Comparison of ENCODE assay signal across 8 cellular contexts in the genomic region with DNA sequence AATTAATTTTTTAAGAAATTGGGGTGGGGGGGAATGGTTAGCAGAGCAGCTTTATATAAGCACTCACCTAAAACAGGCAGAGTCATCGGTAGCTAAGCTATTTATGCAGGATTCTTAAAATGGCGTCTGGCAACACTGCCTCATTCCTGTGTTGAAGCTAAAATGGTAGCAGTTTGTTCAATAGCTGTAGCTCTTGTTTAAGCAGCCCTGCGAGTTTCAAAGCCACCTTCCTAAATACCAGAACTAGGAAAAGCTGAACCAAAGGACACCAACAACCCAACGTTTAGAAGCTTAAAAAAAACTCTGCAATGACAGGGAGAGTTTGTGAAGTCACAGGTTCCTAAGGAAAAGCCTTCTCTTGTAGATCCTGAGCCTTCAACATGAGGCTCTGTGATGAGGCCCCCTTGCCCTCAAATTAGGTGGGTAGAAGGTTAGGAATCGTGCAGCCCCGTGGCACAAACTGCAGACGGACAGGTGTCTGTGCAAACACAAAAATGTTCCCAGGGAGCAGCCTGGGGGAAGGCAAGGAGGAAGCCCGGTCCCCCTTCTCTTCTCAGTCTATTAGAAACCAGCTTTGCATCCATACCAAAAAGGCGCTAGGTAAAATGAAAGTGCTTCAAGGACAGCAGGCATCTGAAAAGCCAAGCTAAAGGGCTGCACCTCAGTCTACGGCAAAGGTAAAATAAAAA. TPM values are rescaled to one million over a fixed set of nuclear protein-coding genes. Genes with fewer than 3 reads are reported as not detected.
DNase-seq lines count a peak whose midpoint lies in the region; ATAC-seq, FAIRE-seq and TF ChIP-seq lines count a peak whose summit lies in the region.

No MANE protein-coding gene starts in this region.

- peak overlapping the region in 1 of 4 donors; percentile 21 for H3K4me3 Mint-ChIP-seq in CD4-positive, CD25-positive, alpha-beta regulatory T cell

- no peaks in the 10 kb centered on the region for H3K27me3 ChIP-seq in CD4-positive, CD25-positive, alpha-beta regulatory T cell (ENCODE audit: control insufficient read depth, insufficient read depth, low read length)
- no peaks in the 10 kb centered on the region for H3K27me3 ChIP-seq in lung (ENCODE audit: control insufficient read depth, insufficient read depth)

- peaks cover 11 to 44% (median 15%) of the 10 kb centered on the region in 4 donors for H3K4me1 Mint-ChIP-seq in CD4-positive, CD25-positive, alpha-beta regulatory T cell

- no peak for TF ChIP-seq CTCF in lung (IDR thresholded peaks at IDR 0.05; ENCODE audit: control extremely low read depth, extremely low read depth)

- ATAC-seq in CD4-positive, CD25-positive, alpha-beta regulatory T cell (ENCODE audit: low read depth in 2 of 2): no peak
- ATAC-seq in lung (ENCODE audit: insufficient read depth, low FRiP score) (no peak), GM21723 (IDR thresholded peaks at IDR 0.05; ENCODE audit: unreplicated experiment) (no peak), HG02884 (IDR thresholded peaks at IDR 0.05; ENCODE audit: unreplicated experiment) (no peak)

- H3K27ac Mint-ChIP-seq in CD4-positive, CD25-positive, alpha-beta regulatory T cell: peak overlapping the region in 2 of 3 donors; percentile 20 to 67

- H3K9me3 Mint-ChIP-seq in CD4-positive, CD25-positive, alpha-beta regulatory T cell: no peaks in the 10 kb centered on the region

- H3K9me3 ChIP-seq in CD4-positive, CD25-positive, alpha-beta regulatory T cell (ENCODE audit: control insufficient read depth in 2 of 2, low read length in 2 of 2): no peaks in the 10 kb centered on the region
- no peaks in the 10 kb centered on the region for H3K9me3 ChIP-seq in lung (ENCODE audit: control insufficient read depth in 2 of 2, insufficient read depth in 1 of 2, low read length in 1 of 2)

- H3K36me3 Mint-ChIP-seq in CD4-positive, CD25-positive, alpha-beta regulatory T cell: peaks cover 22% of the 10 kb centered on the region

- FAIRE-seq in RCC 7860 (lab: Jason Lieb, UNC): no peak

- DNase-seq in CD4-positive, CD25-positive, alpha-beta regulatory T cell: no peak
- DNase-seq in NAMALWA (ENCODE audit: low spot score) (peak; percentile 73), astrocyte of the hippocampus (ENCODE audit: low read depth, low spot score) (peak; percentile 61), lung (ENCODE audit: low spot score) (no peak), kidney tubule cell (ENCODE audit: low spot score) (no peak), RCC 7860 (ENCODE audit: low spot score) (no peak)

- no peak overlapping the region for H3K27ac ChIP-seq in CD4-positive, CD25-positive, alpha-beta regulatory T cell (ENCODE audit: insufficient read depth, low read length, poor library complexity, severe bottlenecking)
- peak overlapping the region; percentile 94 to 99 for H3K27ac ChIP-seq in lung (ENCODE audit: low read depth in 1 of 2, low read length in 1 of 2)

- peaks cover 23% of the 10 kb centered on the region for H3K36me3 ChIP-seq in CD4-positive, CD25-positive, alpha-beta regulatory T cell (ENCODE audit: control insufficient read depth, insufficient read depth, low read length)
- H3K36me3 ChIP-seq in lung (ENCODE audit: control insufficient read depth in 2 of 2, insufficient read depth in 2 of 2, low read length in 2 of 2): peaks cover 2% of the 10 kb centered on the region in 2 donors

- H3K4me1 ChIP-seq in CD4-positive, CD25-positive, alpha-beta regulatory T cell (ENCODE audit: control insufficient read depth, insufficient read depth, low read length, poor library complexity, severe bottlenecking): peaks cover 83% of the 10 kb centered on the region
- H3K4me1 ChIP-seq in lung (ENCODE audit: control insufficient read depth in 2 of 2, insufficient read depth in 2 of 2, low read length in 2 of 2): peaks cover 17 to 66% of the 10 kb centered on the region in 2 donors

- H3K4me3 ChIP-seq in CD4-positive, CD25-positive, alpha-beta regulatory T cell (ENCODE audit: low read depth, low read length): peak overlapping the region; percentile 40
- no peak overlapping the region for H3K4me3 ChIP-seq in lung

- H3K27me3 Mint-ChIP-seq in CD4-positive, CD25-positive, alpha-beta regulatory T cell: no peaks in the 10 kb centered on the region

- WGBS in lung, 2 donors: 25 to 35% methylated on average over 10 of the region's 10 CpGs

RNA-seq across cellular contexts. Expression of gene ZMYND8, which starts 4.7 kb away (rescaled TPM):
- total RNA-seq in CD4-positive, CD25-positive, alpha-beta regulatory T cell: 47.2 TPM
- polyA plus RNA-seq in CD4-positive, CD25-positive, alpha-beta regulatory T cell: 10 to 100 TPM in 1 of 4 donors, 1 to 10 TPM in 3; 7.5 to 10.4 (median 8.2) TPM
- total RNA-seq in lung: 10 to 100 TPM; 45.2 to 46.4 TPM
- 10 to 100 TPM; 14.2 to 15.1 TPM for polyA plus RNA-seq in lung

Comparison
In these comparisons a context has a peak if more than half of its experiments do, and no peak if none do; other contexts are left out.
1. DNase-seq: peak in NAMALWA (single experiment) and astrocyte of the hippocampus (single experiment); none in CD4-positive, CD25-positive, alpha-beta regulatory T cell (0 of 3), lung (single experiment), kidney tubule cell (single experiment) and RCC 7860 (single experiment).